In the genomic region with DNA sequence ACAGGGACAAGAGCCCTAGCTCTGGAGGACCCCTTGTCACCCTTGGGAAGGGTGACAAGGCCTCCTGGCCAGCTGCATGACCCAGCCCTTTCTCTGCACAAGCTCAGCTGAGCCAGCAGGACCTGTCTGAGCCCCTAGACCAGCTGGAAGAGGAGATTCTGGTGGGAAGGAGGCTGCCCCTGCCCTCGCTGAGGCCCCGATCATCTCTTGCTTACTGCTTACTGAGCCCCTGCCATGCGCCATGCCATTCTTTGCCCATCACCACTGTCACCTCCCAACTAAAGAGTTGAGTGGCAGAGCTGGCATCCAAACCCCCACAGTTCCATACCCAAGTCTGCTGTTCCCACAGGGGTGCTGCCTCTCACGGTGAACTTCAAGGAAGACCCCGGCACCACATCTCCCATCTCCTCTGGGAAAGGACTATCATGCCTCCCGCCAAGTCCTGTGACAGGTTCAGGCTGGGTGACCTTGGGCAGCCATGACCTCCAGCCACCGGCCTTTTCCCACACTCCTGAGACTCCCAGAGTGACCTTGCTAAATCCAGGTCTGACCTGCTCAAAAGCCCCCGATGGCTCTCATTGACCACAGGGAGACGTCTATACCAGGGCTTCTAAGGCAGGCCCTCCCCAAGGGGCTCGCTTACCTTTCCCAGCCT, we compare ENCODE assay signal across 1 cellular context.
TF ChIP-seq lines count a peak whose summit lies in the region.

No MANE protein-coding gene starts in this region.

TF ChIP-seq in IMR-90, 13 proteins besides CTCF, POLR2A, EP300 and RAD21:
- no peak for TF ChIP-seq MAFK (IDR thresholded peaks at IDR 0.05; ENCODE audit: low read depth, low read length)
- TF ChIP-seq, protein P1, sequence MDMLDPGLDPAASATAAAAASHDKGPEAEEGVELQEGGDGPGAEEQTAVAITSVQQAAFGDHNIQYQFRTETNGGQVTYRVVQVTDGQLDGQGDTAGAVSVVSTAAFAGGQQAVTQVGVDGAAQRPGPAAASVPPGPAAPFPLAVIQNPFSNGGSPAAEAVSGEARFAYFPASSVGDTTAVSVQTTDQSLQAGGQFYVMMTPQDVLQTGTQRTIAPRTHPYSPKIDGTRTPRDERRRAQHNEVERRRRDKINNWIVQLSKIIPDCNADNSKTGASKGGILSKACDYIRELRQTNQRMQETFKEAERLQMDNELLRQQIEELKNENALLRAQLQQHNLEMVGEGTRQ (IDR thresholded peaks at IDR 0.05; ENCODE audit: low read depth, low read length): no peak
